19 cellular contexts compared by ENCODE assay signal in genomic region chr10:133166504-133166827, GRCh38. TPM values are rescaled to one million over a fixed set of nuclear protein-coding genes. Genes with fewer than 3 reads are reported as not detected.
DNase-seq lines count a peak whose midpoint lies in the region; ATAC-seq and TF ChIP-seq lines count a peak whose summit lies in the region.
"Had no signal": no experiment of that assay in that cellular context is flagged by ENCODE, and none has a peak within 500 bp of the region (broad histone marks: within the 10 kb centered on the region; RNA-seq: fewer than 3 reads in every experiment).

No MANE protein-coding gene starts in this region.

- no peaks in the 10 kb centered on the region for H3K36me3 Mint-ChIP-seq in endothelial cell (ENCODE audit: low read depth, unreplicated experiment)
- H3K36me3 Mint-ChIP-seq in naive thymus-derived CD8-positive, alpha-beta T cell, result no peaks in the 10 kb centered on the region
- H3K36me3 Mint-ChIP-seq: CD8-positive, alpha-beta T cell had no signal

- peak overlapping the region; percentile 43 for H3K27ac Mint-ChIP-seq in endothelial cell (ENCODE audit: unreplicated experiment)
- peak overlapping the region in 1 of 10 donors; percentile 68 for H3K27ac Mint-ChIP-seq in naive thymus-derived CD8-positive, alpha-beta T cell
- H3K27ac Mint-ChIP-seq: CD8-positive, alpha-beta T cell had no signal

- POLR2A ChIA-PET in naive thymus-derived CD8-positive, alpha-beta T cell (lab: Charles Lee), result no interaction called here

- TF ChIP-seq CTCF in endothelial cell (IDR thresholded peaks at IDR 0.05; ENCODE audit: unreplicated experiment), result no peak

- no peaks in the 10 kb centered on the region for H3K9me3 Mint-ChIP-seq in endothelial cell (ENCODE audit: unreplicated experiment)
- no peaks in the 10 kb centered on the region for H3K9me3 Mint-ChIP-seq in naive thymus-derived CD8-positive, alpha-beta T cell
- H3K9me3 Mint-ChIP-seq: CD8-positive, alpha-beta T cell had no signal

- H2BK12ac ChIP-seq in trophoblast cell (ENCODE audit: low read length), result no peak overlapping the region

- H3K36me3 ChIP-seq in trophoblast cell (ENCODE audit: control insufficient read depth in 1 of 2, insufficient read depth in 2 of 2, low read length in 2 of 2), result no peaks in the 10 kb centered on the region
- H3K36me3 ChIP-seq: BLaER1 treated with 17β-estradiol and CSF1 and Interleukin-3, amounts not matched to agents 10 nM and 100 nM had no signal

- H2BK120ac ChIP-seq in trophoblast cell (ENCODE audit: insufficient read depth, low read length, poor library complexity), result no peak overlapping the region

- no peak overlapping the region for H4K12ac ChIP-seq in trophoblast cell (ENCODE audit: low read depth, low read length)

- H3K23ac ChIP-seq in trophoblast cell (ENCODE audit: low read length), result no peak overlapping the region

- no peak overlapping the region for H3K27ac ChIP-seq in trophoblast cell (ENCODE audit: low read depth, low read length)
- H3K27ac ChIP-seq: BLaER1 treated with 17β-estradiol and CSF1 and Interleukin-3, amounts not matched to agents 10 nM and 100 nM had no signal

- no peak overlapping the region for H2BK5ac ChIP-seq in trophoblast cell (ENCODE audit: low read depth, low read length, poor library complexity)

- H2AK5ac ChIP-seq in trophoblast cell (ENCODE audit: low read length), result no peak overlapping the region

- H3K27me3 ChIP-seq in trophoblast cell (ENCODE audit: insufficient read depth, low read length), result no peaks in the 10 kb centered on the region

- no peak for ATAC-seq in Right ventricle myocardium inferior
- no peak for ATAC-seq in left ventricle myocardium superior
- no peak for ATAC-seq in HG02885 (IDR thresholded peaks at IDR 0.05; ENCODE audit: poor library complexity, unreplicated experiment)
- no peak for ATAC-seq in GM21526 (IDR thresholded peaks at IDR 0.05; ENCODE audit: low FRiP score, unreplicated experiment)
- no peak for ATAC-seq in naive thymus-derived CD8-positive, alpha-beta T cell
- ATAC-seq: CD8-positive, alpha-beta T cell had no signal

- intact Hi-C loops in Right ventricle myocardium inferior (cut with DNase I) (no loop called here), left ventricle myocardium superior (cut with micrococcal nuclease) (no loop called here)

- WGBS in trophoblast cell (ENCODE audit: extremely low coverage, insufficient coverage, insufficient read length), result no CpG with 5 or more reads among the region's 11 CpGs

- H4K8ac ChIP-seq in trophoblast cell (ENCODE audit: low read depth, low read length), result no peak overlapping the region

- peaks cover 16% of the 10 kb centered on the region for H3K27me3 Mint-ChIP-seq in endothelial cell (ENCODE audit: unreplicated experiment)
- peaks cover 7 to 29% (median 22%) of the 10 kb centered on the region in 5 donors for H3K27me3 Mint-ChIP-seq in naive thymus-derived CD8-positive, alpha-beta T cell

- H3K18ac ChIP-seq in trophoblast cell (ENCODE audit: low read length), result no peak overlapping the region

- H4K91ac ChIP-seq in trophoblast cell (ENCODE audit: low read depth, low read length), result no peak overlapping the region

- peak; percentile 50 for DNase-seq in Right ventricle myocardium inferior (ENCODE audit: missing footprints)
- DNase-seq in left ventricle myocardium superior, result no peak
- DNase-seq in endothelial cell (ENCODE audit: low spot score), result no peak
- DNase-seq in trophoblast cell, result no peak
- DNase-seq in naive thymus-derived CD8-positive, alpha-beta T cell, result no peak
- DNase-seq: 8988T; CD8-positive, alpha-beta T cell; GOT3; Karpas-422; MV-4-11; NCI-H1694; NCI-H2081 treated with DMSO at 0.1 percent for 48 hours; NCI-H446; NCI-H526 treated with DMSO at 0.1 percent for 48 hours; Right ventricle myocardium superior had no signal

- H3K4me2 ChIP-seq in trophoblast cell (ENCODE audit: low read length), result no peak overlapping the region
- H3K4me2 ChIP-seq: BLaER1 treated with 17β-estradiol and CSF1 and Interleukin-3, amounts not matched to agents 10 nM and 100 nM had no signal

- no peak overlapping the region for H2AFZ ChIP-seq in trophoblast cell (ENCODE audit: insufficient read depth, low read length, poor library complexity)

- H3K9ac ChIP-seq in trophoblast cell (ENCODE audit: low read length), result no peak overlapping the region
- H3K9ac ChIP-seq: BLaER1 treated with 17β-estradiol and CSF1 and Interleukin-3, amounts not matched to agents 10 nM and 100 nM had no signal

- H3K79me2 ChIP-seq in trophoblast cell (ENCODE audit: control insufficient read depth, insufficient read depth, low read length, poor library complexity), result no peaks in the 10 kb centered on the region

- peaks cover 4% of the 10 kb centered on the region for H3K9me3 ChIP-seq in trophoblast cell (ENCODE audit: insufficient read depth, low read depth, low read length)
- H3K9me3 ChIP-seq: BLaER1 treated with 17β-estradiol and CSF1 and Interleukin-3, amounts not matched to agents 10 nM and 100 nM had no signal

- H3K4me1 ChIP-seq in trophoblast cell (ENCODE audit: control insufficient read depth in 1 of 2, insufficient read depth in 2 of 2, low read length in 2 of 2), result peaks cover 0 to under 1% of the 10 kb centered on the region in 2 experiments

- no peak overlapping the region for H3K14ac ChIP-seq in trophoblast cell (ENCODE audit: low read length)

- no peak overlapping the region for H3K4me3 Mint-ChIP-seq in endothelial cell (ENCODE audit: unreplicated experiment)
- no peak overlapping the region for H3K4me3 Mint-ChIP-seq in naive thymus-derived CD8-positive, alpha-beta T cell
- H3K4me3 Mint-ChIP-seq: CD8-positive, alpha-beta T cell had no signal

- no peaks in the 10 kb centered on the region for H3K4me1 Mint-ChIP-seq in endothelial cell (ENCODE audit: unreplicated experiment)
- no peaks in the 10 kb centered on the region for H3K4me1 Mint-ChIP-seq in naive thymus-derived CD8-positive, alpha-beta T cell

- H3K79me1 ChIP-seq in trophoblast cell (ENCODE audit: low read length), result no peaks in the 10 kb centered on the region

- H3K4me3 ChIP-seq in trophoblast cell (ENCODE audit: low read depth, low read length), result peak overlapping the region; percentile 58
- H3K4me3 ChIP-seq: BLaER1 treated with 17β-estradiol and CSF1 and Interleukin-3, amounts not matched to agents 10 nM and 100 nM had no signal

- H3K4ac ChIP-seq in trophoblast cell (ENCODE audit: low read depth, low read length), result no peak overlapping the region

RNA-seq across cellular contexts. Expression of gene KNDC1, which starts 6.4 kb away (rescaled TPM):
- total RNA-seq in Right ventricle myocardium inferior, result not detected
- total RNA-seq in left ventricle myocardium superior, result 0.20 TPM
- total RNA-seq in endothelial cell (ENCODE audit: unreplicated experiment), result 1.3 TPM
- 0.71 and 0.75 TPM in 2 replicates for polyA plus RNA-seq in trophoblast cell (2013)
- total RNA-seq in naive thymus-derived CD8-positive, alpha-beta T cell, result under 1 TPM in 1 of 2 experiments, not detected in 1; 0.49 TPM
- not detected for polyA plus RNA-seq in naive thymus-derived CD8-positive, alpha-beta T cell
- total RNA-seq: CD8-positive, alpha-beta T cell; M059J; Right ventricle myocardium superior had no signal
